8 cellular contexts compared by ENCODE assay signal in the genomic region with DNA sequence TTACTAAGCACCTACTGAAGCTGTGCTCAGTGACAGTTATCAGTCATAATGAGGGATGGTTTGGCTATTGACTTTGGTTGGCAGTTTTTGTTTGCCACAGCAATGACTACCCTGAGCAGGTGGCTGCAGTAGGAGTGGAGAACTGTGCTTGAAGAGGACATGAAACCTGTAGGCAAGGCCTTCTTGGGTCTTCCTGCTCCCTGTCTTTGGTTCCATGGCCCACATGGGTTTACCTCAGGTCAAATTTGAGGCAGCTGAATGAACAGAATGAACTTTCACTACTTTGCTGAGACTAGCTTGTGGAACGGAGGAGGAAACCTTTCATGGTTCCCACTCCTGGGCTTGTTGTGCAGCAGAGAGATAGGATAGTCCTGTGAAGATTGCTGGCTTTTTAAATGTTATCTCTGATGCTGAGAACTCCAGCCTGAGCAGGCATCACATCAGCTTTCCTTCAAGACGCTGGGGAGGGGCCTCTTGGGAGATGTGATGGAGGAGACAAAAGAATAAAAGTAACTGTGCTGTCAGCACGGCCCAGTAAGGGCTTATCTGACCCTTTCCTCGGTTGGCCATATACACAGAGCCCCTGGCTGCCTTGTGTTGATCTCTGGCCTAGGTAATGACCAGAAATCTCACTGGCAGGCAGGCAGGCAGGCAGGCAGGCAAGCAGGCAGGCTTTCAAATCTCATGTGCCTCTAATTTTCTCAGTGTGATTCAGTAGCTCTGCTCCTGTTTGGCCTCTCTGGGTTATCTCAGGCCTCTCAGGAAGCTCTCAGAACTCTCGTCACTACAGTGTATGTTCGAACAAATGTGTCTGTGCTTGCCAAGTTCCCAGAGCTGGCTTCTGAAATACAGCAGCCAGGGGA. TPM values are rescaled to one million over a fixed set of nuclear protein-coding genes. Genes with fewer than 3 reads are reported as not detected.
DNase-seq lines count a peak whose midpoint lies in the region; ATAC-seq, FAIRE-seq and TF ChIP-seq lines count a peak whose summit lies in the region.

No MANE protein-coding gene starts in this region.

- peak overlapping the region; percentile 60 for H2AFZ ChIP-seq in endothelial cell of umbilical vein (ENCODE audit: low read depth, low read length)

- H3K27me3 Mint-ChIP-seq in activated naive CD4-positive, alpha-beta T cell treated with anti-CD3 and anti-CD28 coated beads, Interleukin-2, amount 50 U/mL, for 24 hours, result no peaks in the 10 kb centered on the region

- H3K36me3 Mint-ChIP-seq in activated naive CD4-positive, alpha-beta T cell treated with anti-CD3 and anti-CD28 coated beads, Interleukin-2, amount 50 U/mL, for 24 hours, result peaks cover 3% of the 10 kb centered on the region

- H3K79me2 ChIP-seq in endothelial cell of umbilical vein (ENCODE audit: control insufficient read depth, insufficient read depth, low read length), result peaks cover 14% of the 10 kb centered on the region

- no peaks in the 10 kb centered on the region for H3K9me1 ChIP-seq in endothelial cell of umbilical vein (replicated peaks; ENCODE audit: control insufficient read depth, extremely low read depth, insufficient read depth, low read length)

- no peak for TF ChIP-seq POLR2A in endothelial cell of umbilical vein (IDR thresholded peaks at IDR 0.05; ENCODE audit: low read depth, low read length)

- H3K27me3 ChIP-seq in endothelial cell of umbilical vein (ENCODE audit: control insufficient read depth in 2 of 2, insufficient read depth in 2 of 2, low read length in 2 of 2), result no peaks in the 10 kb centered on the region

- BruUV-seq in endothelial cell of umbilical vein (replicated peaks; lab: Mats Ljungman, UMichigan), result no TSS peak

- dilution Hi-C loops in endothelial cell of umbilical vein (cut with MboI; ENCODE audit: extremely low pct_ligation_motif_present, low sequenced_read_pairs), result loop anchor here (25.0 kb wide), 1 partner anchor 195 kb away; no protein-coding TSS in a partner anchor

- no peaks in the 10 kb centered on the region for H4K20me1 ChIP-seq in endothelial cell of umbilical vein (replicated peaks; ENCODE audit: control insufficient read depth, extremely low read depth, insufficient read depth, low read length)

- H3K27ac Mint-ChIP-seq in activated naive CD4-positive, alpha-beta T cell treated with anti-CD3 and anti-CD28 coated beads, Interleukin-2, amount 50 U/mL, for 24 hours, result peak overlapping the region; percentile 84

- H3K4me2 ChIP-seq in endothelial cell of umbilical vein (ENCODE audit: insufficient read depth, low read length), result peak overlapping the region; percentile 11

- intact Hi-C loops in endothelial cell of umbilical vein (cut with micrococcal nuclease), result loop anchor here (1.0 kb wide), 1 partner anchor 129 kb away; no protein-coding TSS in a partner anchor

- no peaks in the 10 kb centered on the region for H3K36me3 ChIP-seq in endothelial cell of umbilical vein (ENCODE audit: control insufficient read depth in 2 of 2, extremely low read depth in 1 of 2, insufficient read depth in 2 of 2, low read length in 2 of 2)

- H3K27ac ChIP-seq in endothelial cell of umbilical vein (ENCODE audit: insufficient read depth, low read depth, low read length), result peak overlapping the region; percentile 78

- peak; percentile 74 for FAIRE-seq in endothelial cell of umbilical vein (lab: Jason Lieb, UNC)

- no peak overlapping the region for H3K4me3 ChIP-seq in endothelial cell of umbilical vein (replicated peaks in 1 of 3; ENCODE audit: insufficient read depth in 1 of 3, low read depth in 1 of 3, low read length in 3 of 3)

- peak overlapping the region; percentile 69 for H3K4me3 Mint-ChIP-seq in activated naive CD4-positive, alpha-beta T cell treated with anti-CD3 and anti-CD28 coated beads, Interleukin-2, amount 50 U/mL, for 24 hours

- peak; percentile 57 for ATAC-seq in HG03575 (IDR thresholded peaks at IDR 0.05; ENCODE audit: extremely low read depth, insufficient number of reproducible peaks, low FRiP score, unreplicated experiment)

- POLR2A ChIA-PET in endothelial cell of umbilical vein (lab: Charles Lee), result interaction anchor here (1.1 kb wide), 1 partner anchor 12 kb away, joined by 4 read pairs; a partner anchor contains a TSS

- no peaks in the 10 kb centered on the region for H3K9me3 Mint-ChIP-seq in activated naive CD4-positive, alpha-beta T cell treated with anti-CD3 and anti-CD28 coated beads, Interleukin-2, amount 50 U/mL, for 24 hours

- H3K4me1 Mint-ChIP-seq in activated naive CD4-positive, alpha-beta T cell treated with anti-CD3 and anti-CD28 coated beads, Interleukin-2, amount 50 U/mL, for 24 hours, result peaks cover 96% of the 10 kb centered on the region

- H3K9me3 ChIP-seq in endothelial cell of umbilical vein (replicated peaks; ENCODE audit: control insufficient read depth, insufficient read depth, low read length), result no peaks in the 10 kb centered on the region

- CTCF ChIA-PET in endothelial cell of umbilical vein (lab: Charles Lee), result interaction anchor here (0.7 to 2.1 kb wide), 14 partner anchors 8 to 207 kb away, joined by 3 to 34 read pairs (median 4); a partner anchor contains a TSS

- H3K4me1 ChIP-seq in endothelial cell of umbilical vein (ENCODE audit: control insufficient read depth, extremely low read depth, insufficient read depth, low read length), result peaks cover 38% of the 10 kb centered on the region

- no peak for DNase-seq in activated naive CD4-positive, alpha-beta T cell (lab: John Stamatoyannopoulos, UW)
- peak; percentile 76 for DNase-seq in endothelial cell of umbilical vein (ENCODE audit: low read depth, low spot score)
- DNase-seq in pulmonary artery endothelial cell (ENCODE audit: low read depth, low spot score), result peak; percentile 63
- no peak for DNase-seq in NCI-H187 treated with DMSO at 0.1 percent for 48 hours (lab: John Stamatoyannopoulos, UW)
- no peak for DNase-seq in DMS 273 treated with DMSO at 0.1 percent for 48 hours (lab: John Stamatoyannopoulos, UW)
- DNase-seq in SHP77 (lab: John Stamatoyannopoulos, UW), result no peak

- TF ChIP-seq CTCF in endothelial cell of umbilical vein (IDR thresholded peaks at IDR 0.05; ENCODE audit: extremely low read depth in 1 of 2, insufficient read depth in 1 of 2, low read depth in 1 of 2, low read length in 2 of 2), result no peak

- peak overlapping the region; percentile 44 for H3K9ac ChIP-seq in endothelial cell of umbilical vein (replicated peaks; ENCODE audit: extremely low read depth, insufficient read depth, low read length)

TF ChIP-seq in endothelial cell of umbilical vein, 7 proteins besides CTCF, POLR2A, EP300 and RAD21:
- TF ChIP-seq POLR2AphosphoS5 (IDR thresholded peaks at IDR 0.05; ENCODE audit: insufficient read depth, low read depth, low read length) (no peak), GATA2 (IDR thresholded peaks at IDR 0.05; ENCODE audit: insufficient read depth, insufficient read length, low read depth, low read length) (peak; percentile 37)

RNA-seq across cellular contexts. Expression of a gene that starts 12.0 kb away (rescaled TPM):
- total RNA-seq in endothelial cell of umbilical vein (30.9 and 32.7 TPM in 2 replicates), pulmonary artery endothelial cell (23.4 and 31.6 TPM in 2 replicates)
- polyA plus RNA-seq in endothelial cell of umbilical vein, result 33.4 and 34.2 TPM in 2 replicates
- 21.5 and 23.9 TPM in 2 replicates for polyA plus RNA-seq in endothelial cell of umbilical vein (2011; cell fraction: cytosol; rRNA removed)
- polyA plus RNA-seq in endothelial cell of umbilical vein (2011; cell fraction: nucleus; rRNA removed), result 37.3 and 43.2 TPM in 2 replicates
- 35.8 and 44.4 TPM in 2 replicates for polyA plus RNA-seq in endothelial cell of umbilical vein (2012)
- polyA minus RNA-seq in endothelial cell of umbilical vein, result 82.2 and 113 TPM in 2 replicates
- 20.8 TPM for polyA minus RNA-seq in endothelial cell of umbilical vein (2011; cell fraction: cytosol; rRNA and poly(A)+ RNA removed)
- 33.8 and 38.6 TPM in 2 replicates for polyA minus RNA-seq in endothelial cell of umbilical vein (2011; cell fraction: nucleus; rRNA and poly(A)+ RNA removed)

RNA-seq across cellular contexts. Expression of a gene that starts 26.7 kb away (rescaled TPM):
- total RNA-seq in endothelial cell of umbilical vein, result 59.6 and 69.0 TPM in 2 replicates
- 119 and 155 TPM in 2 replicates for polyA plus RNA-seq in endothelial cell of umbilical vein
- polyA plus RNA-seq in endothelial cell of umbilical vein (2011; cell fraction: cytosol; rRNA removed), result 82.0 and 106 TPM in 2 replicates
- 26.6 and 28.3 TPM in 2 replicates for polyA plus RNA-seq in endothelial cell of umbilical vein (2011; cell fraction: nucleus; rRNA removed)
- 74.2 and 86.1 TPM in 2 replicates for polyA plus RNA-seq in endothelial cell of umbilical vein (2012)
- 102 and 128 TPM in 2 replicates for polyA minus RNA-seq in endothelial cell of umbilical vein
- polyA minus RNA-seq in endothelial cell of umbilical vein (2011; cell fraction: cytosol; rRNA and poly(A)+ RNA removed), result 58.3 TPM
- 23.6 and 25.4 TPM in 2 replicates for polyA minus RNA-seq in endothelial cell of umbilical vein (2011; cell fraction: nucleus; rRNA and poly(A)+ RNA removed)
- 10.9 and 14.3 TPM in 2 replicates for total RNA-seq in pulmonary artery endothelial cell

RNA-seq across cellular contexts. Expression of a gene that starts 59.1 kb away (rescaled TPM):
- total RNA-seq in endothelial cell of umbilical vein (18.3 and 18.5 TPM in 2 replicates), pulmonary artery endothelial cell (9.0 and 10.9 TPM in 2 replicates)
- polyA plus RNA-seq in endothelial cell of umbilical vein, result 34.1 and 39.3 TPM in 2 replicates
- polyA plus RNA-seq in endothelial cell of umbilical vein (2011; cell fraction: cytosol; rRNA removed), result 24.9 and 29.0 TPM in 2 replicates
- 51.5 and 52.9 TPM in 2 replicates for polyA plus RNA-seq in endothelial cell of umbilical vein (2011; cell fraction: nucleus; rRNA removed)
- polyA plus RNA-seq in endothelial cell of umbilical vein (2012), result 19.8 and 26.5 TPM in 2 replicates
- 32.4 and 37.3 TPM in 2 replicates for polyA minus RNA-seq in endothelial cell of umbilical vein
- polyA minus RNA-seq in endothelial cell of umbilical vein (2011; cell fraction: cytosol; rRNA and poly(A)+ RNA removed), result 26.5 TPM
- polyA minus RNA-seq in endothelial cell of umbilical vein (2011; cell fraction: nucleus; rRNA and poly(A)+ RNA removed), result 11.8 and 16.1 TPM in 2 replicates

Comparison
In these comparisons a context has a peak if more than half of its experiments do, and no peak if none do; other contexts are left out.
1. DNase-seq: peak in endothelial cell of umbilical vein (single experiment) and pulmonary artery endothelial cell (single experiment); none in activated naive CD4-positive, alpha-beta T cell (0 of 4), NCI-H187 treated with DMSO at 0.1 percent for 48 hours (single experiment), DMS 273 treated with DMSO at 0.1 percent for 48 hours (single experiment) and SHP77 (0 of 2).